In the genomic region with DNA sequence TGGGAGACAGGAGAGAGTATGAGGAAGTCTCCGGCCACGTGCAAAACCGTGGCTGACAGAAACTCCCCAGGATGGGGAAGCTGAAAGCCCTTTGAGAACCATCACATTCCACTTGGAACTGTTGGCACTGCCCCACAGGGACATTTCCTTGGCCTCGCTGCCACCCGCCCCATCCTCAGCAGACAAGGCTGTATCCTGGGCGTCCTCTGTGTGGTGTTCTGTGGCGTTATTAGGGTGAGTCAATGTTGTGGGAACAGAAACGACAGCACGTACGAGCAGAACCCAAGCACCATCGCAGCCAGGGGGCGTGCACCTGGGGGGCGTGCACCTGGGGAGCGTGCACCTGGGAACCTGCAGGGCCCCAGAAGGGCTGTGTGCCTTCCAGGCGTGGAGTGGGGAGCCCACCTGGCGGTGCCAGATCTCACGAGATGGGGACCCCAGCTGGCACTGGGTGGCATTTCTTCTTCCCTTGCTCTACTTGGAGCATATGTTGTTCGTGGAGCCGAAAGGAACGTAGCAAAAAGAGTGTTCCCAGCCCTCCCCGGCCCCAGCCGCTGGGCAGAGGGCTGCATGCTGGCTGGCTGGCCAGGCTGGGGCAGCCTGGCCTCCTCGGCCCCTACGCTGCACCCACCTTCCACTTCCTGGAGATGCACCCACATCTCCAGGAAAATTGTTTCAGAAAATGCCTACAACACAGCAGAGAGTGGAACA, we compare ENCODE assay signal across 9 cellular contexts. TPM values are rescaled to one million over a fixed set of nuclear protein-coding genes. Genes with fewer than 3 reads are reported as not detected.
DNase-seq lines count a peak whose midpoint lies in the region; ATAC-seq and TF ChIP-seq lines count a peak whose summit lies in the region.
"Had no signal": no experiment of that assay in that cellular context is flagged by ENCODE, and none has a peak within 500 bp of the region (broad histone marks: within the 10 kb centered on the region; RNA-seq: fewer than 3 reads in every experiment).

No MANE protein-coding gene starts in this region.

- H3K9me3 ChIP-seq in esophagus squamous epithelium (no peaks in the 10 kb centered on the region), skeletal muscle tissue (ENCODE audit: control insufficient read depth in 3 of 3, low read length in 3 of 3) (no peaks in the 10 kb centered on the region)
- H3K9me3 ChIP-seq: prostate gland had no signal

- DNase-seq in NCI-H2171 (lab: John Stamatoyannopoulos, UW): peak; percentile 85
- no peak for DNase-seq in esophagus squamous epithelium (lab: John Stamatoyannopoulos, UW)
- no peak for DNase-seq in iPS-NIHi11 (ENCODE audit: low spot score)
- DNase-seq in activated CD4-positive, alpha-beta T cell treated with anti-CD3 and anti-CD28 coated beads, Interleukin-2, amount 10 ng/mL, durations not matched to agents 24 days and 14 days: no peak
- no peak for DNase-seq in type B pancreatic cell (ENCODE audit: extremely low spot score, unreplicated experiment)
- no peak for DNase-seq in SKM-1 treated with dmso at 0.1 percent for 144 hours (lab: John Stamatoyannopoulos, UW; ENCODE audit: unreplicated experiment)

- H3K4me3 Mint-ChIP-seq in activated CD4-positive, alpha-beta T cell treated with anti-CD3 and anti-CD28 coated beads, Interleukin-2, amount 10 ng/mL, durations not matched to agents 24 days and 14 days: no peak overlapping the region
- no peak overlapping the region for H3K4me3 Mint-ChIP-seq in type B pancreatic cell

- 34 to 49% methylated on average over 5 to 8 of the region's 24 CpGs for WGBS in esophagus squamous epithelium, 2 donors

- H3K36me3 ChIP-seq in esophagus squamous epithelium (no peaks in the 10 kb centered on the region), skeletal muscle tissue (ENCODE audit: control insufficient read depth in 3 of 3, insufficient read depth in 3 of 3, low read length in 3 of 3) (no peaks in the 10 kb centered on the region)
- H3K36me3 ChIP-seq: prostate gland had no signal

- ATAC-seq in GM18867 (IDR thresholded peaks at IDR 0.05; ENCODE audit: unreplicated experiment): peak; percentile 30

- TF ChIP-seq CTCF in esophagus squamous epithelium (IDR thresholded peaks at IDR 0.05): peak in 3 of 6 experiments; percentile 24 to 43 (median 31)
- TF ChIP-seq CTCF in type B pancreatic cell (conservative IDR thresholded peaks at IDR 0.05): no peak

- peaks cover 4% of the 10 kb centered on the region for H3K4me1 Mint-ChIP-seq in activated CD4-positive, alpha-beta T cell treated with anti-CD3 and anti-CD28 coated beads, Interleukin-2, amount 10 ng/mL, durations not matched to agents 24 days and 14 days
- H3K4me1 Mint-ChIP-seq in type B pancreatic cell (ENCODE audit: unreplicated experiment): peaks cover 14% of the 10 kb centered on the region

- H3K4me1 ChIP-seq in esophagus squamous epithelium (peaks cover 0 to 27% (median 4%) of the 10 kb centered on the region in 3 donors), skeletal muscle tissue (ENCODE audit: control insufficient read depth in 3 of 3, insufficient read depth in 3 of 3, low read length in 3 of 3) (peaks cover 0 to 5% (median 0%) of the 10 kb centered on the region in 3 donors)
- H3K4me1 ChIP-seq: prostate gland had no signal

- H3K4me3 ChIP-seq in esophagus squamous epithelium (no peak overlapping the region), skeletal muscle tissue (ENCODE audit: low read length in 3 of 3) (no peak overlapping the region)
- H3K4me3 ChIP-seq: prostate gland had no signal

- H3K27ac Mint-ChIP-seq in activated CD4-positive, alpha-beta T cell treated with anti-CD3 and anti-CD28 coated beads, Interleukin-2, amount 10 ng/mL, durations not matched to agents 24 days and 14 days: no peak overlapping the region
- H3K27ac Mint-ChIP-seq in type B pancreatic cell: no peak overlapping the region

- TF ChIP-seq POLR2A in esophagus squamous epithelium (IDR thresholded peaks at IDR 0.05): no peak

- H3K9me3 Mint-ChIP-seq in activated CD4-positive, alpha-beta T cell treated with anti-CD3 and anti-CD28 coated beads, Interleukin-2, amount 10 ng/mL, durations not matched to agents 24 days and 14 days: no peaks in the 10 kb centered on the region
- H3K9me3 Mint-ChIP-seq in type B pancreatic cell: no peaks in the 10 kb centered on the region

- peak overlapping the region in 3 of 4 donors; percentile 9 to 80 (median 61) for H3K27ac ChIP-seq in esophagus squamous epithelium
- H3K27ac ChIP-seq in skeletal muscle tissue (ENCODE audit: low read depth, low read length): peak overlapping the region; percentile 58
- H3K27ac ChIP-seq: prostate gland had no signal

- H3K27me3 ChIP-seq in esophagus squamous epithelium: no peaks in the 10 kb centered on the region
- H3K27me3 ChIP-seq in skeletal muscle tissue (ENCODE audit: control insufficient read depth in 3 of 3, insufficient read depth in 3 of 3, low read length in 3 of 3): peaks cover 3 to 26% (median 22%) of the 10 kb centered on the region in 3 donors

- no peak overlapping the region for H3K9ac ChIP-seq in skeletal muscle tissue (ENCODE audit: low read depth in 1 of 3, low read length in 3 of 3)

- no peaks in the 10 kb centered on the region for H3K36me3 Mint-ChIP-seq in activated CD4-positive, alpha-beta T cell treated with anti-CD3 and anti-CD28 coated beads, Interleukin-2, amount 10 ng/mL, durations not matched to agents 24 days and 14 days (ENCODE audit: low read depth)
- H3K36me3 Mint-ChIP-seq in type B pancreatic cell: no peaks in the 10 kb centered on the region

- H3K27me3 Mint-ChIP-seq in activated CD4-positive, alpha-beta T cell treated with anti-CD3 and anti-CD28 coated beads, Interleukin-2, amount 10 ng/mL, durations not matched to agents 24 days and 14 days: peaks cover 6% of the 10 kb centered on the region
- H3K27me3 Mint-ChIP-seq in type B pancreatic cell: peaks cover 10% of the 10 kb centered on the region

- intact Hi-C loops in esophagus squamous epithelium (cut with DNase I): no loop called here
- intact Hi-C loops in activated CD4-positive, alpha-beta T cell treated with anti-CD3 and anti-CD28 coated beads, Interleukin-2, amount 10 ng/mL, durations not matched to agents 24 days and 14 days (cut with micrococcal nuclease): no loop called here

RNA-seq across cellular contexts. Expression of a gene that starts 35.4 kb away (rescaled TPM):
- 1 to 10 TPM in 2 of 4 donors, under 1 TPM in 2; 0.11 to 1.9 (median 0.99) TPM for total RNA-seq in esophagus squamous epithelium
- 0.52 TPM for total RNA-seq in skeletal muscle tissue
- 0.05 and 0.07 TPM in 2 replicates for total RNA-seq in activated CD4-positive, alpha-beta T cell treated with anti-CD3 and anti-CD28 coated beads, Interleukin-2, amount 10 ng/mL, durations not matched to agents 24 days and 14 days
- 0.21 and 0.53 TPM in 2 replicates for total RNA-seq in type B pancreatic cell (ENCODE audit: low replicate concordance)
